In genomic region chr16:57594531-57595031, GRCh38 we compare ENCODE assay signal across 16 cellular contexts. TPM values are rescaled to one million over a fixed set of nuclear protein-coding genes. Genes with fewer than 3 reads are reported as not detected.
DNase-seq lines count a peak whose midpoint lies in the region; ATAC-seq and TF ChIP-seq lines count a peak whose summit lies in the region.
"Had no signal": no experiment of that assay in that cellular context is flagged by ENCODE, and none has a peak within 500 bp of the region (broad histone marks: within the 10 kb centered on the region; RNA-seq: fewer than 3 reads in every experiment).

No MANE protein-coding gene starts in this region.

- POLR2A ChIA-PET in activated CD8-positive, alpha-beta T cell treated with anti-CD3 and anti-CD28 coated beads, Interleukin-2, amount 10 ng/mL, durations not matched to agents 7 days and 5 days (lab: Charles Lee), result interaction anchor here (1.2 to 5.0 kb wide), 3 partner anchors 7 to 53 kb away, joined by 5 to 34 read pairs (median 33); no protein-coding TSS in a partner anchor

- no peak overlapping the region for H3K4me3 Mint-ChIP-seq in activated CD8-positive, alpha-beta memory T cell treated with anti-CD3 and anti-CD28 coated beads, Interleukin-2, amount 10 ng/mL, durations not matched to agents 7 days and 5 days
- H3K4me3 Mint-ChIP-seq in immature natural killer cell, result peak overlapping the region in 4 of 5 donors; percentile 13 to 67 (median 31)
- no peak overlapping the region for H3K4me3 Mint-ChIP-seq in activated CD8-positive, alpha-beta T cell treated with anti-CD3 and anti-CD28 coated beads, Interleukin-2, amount 10 ng/mL, durations not matched to agents 7 days and 5 days

- TF ChIP-seq CTCF in RWPE2 (IDR thresholded peaks at IDR 0.05; ENCODE audit: poor library complexity, severe bottlenecking), result no peak

- no peaks in the 10 kb centered on the region for H3K79me2 ChIP-seq in trophoblast cell (ENCODE audit: control insufficient read depth, insufficient read depth, low read length, poor library complexity)

- H3K36me3 ChIP-seq in RWPE2 (ENCODE audit: low read depth) (no peaks in the 10 kb centered on the region), trophoblast cell (ENCODE audit: control insufficient read depth in 1 of 2, insufficient read depth in 2 of 2, low read length in 2 of 2) (no peaks in the 10 kb centered on the region)

- ATAC-seq in RWPE2 (ENCODE audit: low read depth) (no peak), esophagus mucosa (no peak)
- no peak for ATAC-seq in activated CD8-positive, alpha-beta memory T cell treated with anti-CD3 and anti-CD28 coated beads, Interleukin-2, amount 10 ng/mL, durations not matched to agents 7 days and 5 days
- no peak for ATAC-seq in activated CD8-positive, alpha-beta T cell treated with anti-CD3 and anti-CD28 coated beads, Interleukin-2, amount 10 ng/mL, durations not matched to agents 7 days and 5 days

- CTCF ChIA-PET in activated CD8-positive, alpha-beta memory T cell treated with anti-CD3 and anti-CD28 coated beads, Interleukin-2, amount 10 ng/mL, durations not matched to agents 7 days and 5 days (lab: Charles Lee), result interaction anchor here (5.1 to 27.4 kb wide), 4 partner anchors 6 to 56 kb away, joined by 89 to 559 read pairs (median 220); no protein-coding TSS in a partner anchor
- CTCF ChIA-PET in activated CD8-positive, alpha-beta T cell treated with anti-CD3 and anti-CD28 coated beads, Interleukin-2, amount 10 ng/mL, durations not matched to agents 7 days and 5 days (lab: Charles Lee), result interaction anchor here (1.8 to 7.7 kb wide), 5 partner anchors 7 to 53 kb away, joined by 5 to 179 read pairs (median 107); no protein-coding TSS in a partner anchor

- H3K14ac ChIP-seq in trophoblast cell (ENCODE audit: low read length), result no peak overlapping the region

- no peak overlapping the region for H3K23ac ChIP-seq in trophoblast cell (ENCODE audit: low read length)

- H2AFZ ChIP-seq in trophoblast cell (ENCODE audit: insufficient read depth, low read length, poor library complexity), result no peak overlapping the region
- H2AFZ ChIP-seq: PC-9 had no signal

- no peak overlapping the region for H2AK5ac ChIP-seq in trophoblast cell (ENCODE audit: low read length)

- H3K4me3 ChIP-seq in RWPE2 (ENCODE audit: severe bottlenecking), result no peak overlapping the region
- H3K4me3 ChIP-seq in trophoblast cell (ENCODE audit: low read depth, low read length), result no peak overlapping the region
- H3K4me3 ChIP-seq: PC-9 had no signal

- H3K4me1 ChIP-seq in RWPE2 (ENCODE audit: insufficient read depth, poor library complexity, severe bottlenecking) (peaks cover 14% of the 10 kb centered on the region), trophoblast cell (ENCODE audit: control insufficient read depth in 1 of 2, insufficient read depth in 2 of 2, low read length in 2 of 2) (peaks cover 2 to 3% of the 10 kb centered on the region in 2 experiments)

- H3K36me3 Mint-ChIP-seq in activated CD8-positive, alpha-beta memory T cell treated with anti-CD3 and anti-CD28 coated beads, Interleukin-2, amount 10 ng/mL, durations not matched to agents 7 days and 5 days, result peaks cover 39% of the 10 kb centered on the region
- H3K36me3 Mint-ChIP-seq in immature natural killer cell, result peaks cover 35 to 54% (median 46%) of the 10 kb centered on the region in 3 donors
- peaks cover 61% of the 10 kb centered on the region for H3K36me3 Mint-ChIP-seq in activated CD8-positive, alpha-beta T cell treated with anti-CD3 and anti-CD28 coated beads, Interleukin-2, amount 10 ng/mL, durations not matched to agents 7 days and 5 days (ENCODE audit: low read depth)

- no peak overlapping the region for H4K12ac ChIP-seq in trophoblast cell (ENCODE audit: low read depth, low read length)

- H3K4me2 ChIP-seq in trophoblast cell (ENCODE audit: low read length), result no peak overlapping the region
- H3K4me2 ChIP-seq: PC-9 had no signal

- H3K4me1 Mint-ChIP-seq in activated CD8-positive, alpha-beta memory T cell treated with anti-CD3 and anti-CD28 coated beads, Interleukin-2, amount 10 ng/mL, durations not matched to agents 7 days and 5 days, result peaks cover 68% of the 10 kb centered on the region
- H3K4me1 Mint-ChIP-seq in immature natural killer cell, result peaks cover 77 to 100% of the 10 kb centered on the region in 2 donors
- peaks cover 71% of the 10 kb centered on the region for H3K4me1 Mint-ChIP-seq in activated CD8-positive, alpha-beta T cell treated with anti-CD3 and anti-CD28 coated beads, Interleukin-2, amount 10 ng/mL, durations not matched to agents 7 days and 5 days (ENCODE audit: low read depth)

- H3K27me3 Mint-ChIP-seq in activated CD8-positive, alpha-beta memory T cell treated with anti-CD3 and anti-CD28 coated beads, Interleukin-2, amount 10 ng/mL, durations not matched to agents 7 days and 5 days, result no peaks in the 10 kb centered on the region
- peaks cover 13 to 22% (median 19%) of the 10 kb centered on the region in 3 donors for H3K27me3 Mint-ChIP-seq in immature natural killer cell (ENCODE audit: low read depth in 3 of 3)
- H3K27me3 Mint-ChIP-seq in activated CD8-positive, alpha-beta T cell treated with anti-CD3 and anti-CD28 coated beads, Interleukin-2, amount 10 ng/mL, durations not matched to agents 7 days and 5 days (ENCODE audit: low read depth), result no peaks in the 10 kb centered on the region

- no peaks in the 10 kb centered on the region for H3K79me1 ChIP-seq in trophoblast cell (ENCODE audit: low read length)

- H3K18ac ChIP-seq in trophoblast cell (ENCODE audit: low read length), result no peak overlapping the region

- no peak overlapping the region for H2BK5ac ChIP-seq in trophoblast cell (ENCODE audit: low read depth, low read length, poor library complexity)

- H3K9me3 ChIP-seq in RWPE2 (ENCODE audit: severe bottlenecking), result no peaks in the 10 kb centered on the region
- H3K9me3 ChIP-seq in trophoblast cell (ENCODE audit: insufficient read depth, low read depth, low read length), result peaks cover 2% of the 10 kb centered on the region

- H3K9me3 Mint-ChIP-seq in activated CD8-positive, alpha-beta memory T cell treated with anti-CD3 and anti-CD28 coated beads, Interleukin-2, amount 10 ng/mL, durations not matched to agents 7 days and 5 days (ENCODE audit: low read depth), result peaks cover 9% of the 10 kb centered on the region
- peaks cover 2 to 39% (median 13%) of the 10 kb centered on the region in 6 donors for H3K9me3 Mint-ChIP-seq in immature natural killer cell
- peaks cover 31% of the 10 kb centered on the region for H3K9me3 Mint-ChIP-seq in activated CD8-positive, alpha-beta T cell treated with anti-CD3 and anti-CD28 coated beads, Interleukin-2, amount 10 ng/mL, durations not matched to agents 7 days and 5 days (ENCODE audit: insufficient read depth)

- no CpG with 5 or more reads among the region's 4 CpGs for WGBS in trophoblast cell (ENCODE audit: extremely low coverage, insufficient coverage, insufficient read length)

- H3K9ac ChIP-seq in trophoblast cell (ENCODE audit: low read length), result no peak overlapping the region

- DNase-seq in RWPE2 (ENCODE audit: low spot score) (peak; percentile 15), immature natural killer cell (no peak), trophoblast cell (peak; percentile 81 to 87), NCI-H187 treated with DMSO at 0.1 percent for 48 hours (lab: John Stamatoyannopoulos, UW) (no peak)
- peak; percentile 19 for DNase-seq in activated CD8-positive, alpha-beta memory T cell treated with anti-CD3 and anti-CD28 coated beads, Interleukin-2, amount 10 ng/mL, durations not matched to agents 7 days and 5 days
- no peak for DNase-seq in activated CD8-positive, alpha-beta T cell treated with anti-CD3 and anti-CD28 coated beads, Interleukin-2, amount 10 ng/mL, durations not matched to agents 7 days and 5 days
- DNase-seq: COR-L47, GF-D8, KBM-7, NCI-H1436, NCI-H2081, NCI-H510A treated with DMSO at 0.1 percent for 48 hours, NCI-H82, PC-9 had no signal

- H2BK12ac ChIP-seq in trophoblast cell (ENCODE audit: low read length), result no peak overlapping the region

- no peak overlapping the region for H2BK120ac ChIP-seq in trophoblast cell (ENCODE audit: insufficient read depth, low read length, poor library complexity)

- no peak overlapping the region for H3K27ac ChIP-seq in RWPE2 (ENCODE audit: poor library complexity, severe bottlenecking)
- H3K27ac ChIP-seq in trophoblast cell (ENCODE audit: low read depth, low read length), result no peak overlapping the region
- H3K27ac ChIP-seq: PC-9 had no signal

- H4K91ac ChIP-seq in trophoblast cell (ENCODE audit: low read depth, low read length), result no peak overlapping the region

- H3K27me3 ChIP-seq in RWPE2 (ENCODE audit: insufficient read depth, poor library complexity, severe bottlenecking), result no peaks in the 10 kb centered on the region
- no peaks in the 10 kb centered on the region for H3K27me3 ChIP-seq in trophoblast cell (ENCODE audit: insufficient read depth, low read length)

- no peak overlapping the region for H3K4ac ChIP-seq in trophoblast cell (ENCODE audit: low read depth, low read length)

- no peak overlapping the region for H4K8ac ChIP-seq in trophoblast cell (ENCODE audit: low read depth, low read length)

- peak overlapping the region; percentile 45 for H3K27ac Mint-ChIP-seq in activated CD8-positive, alpha-beta memory T cell treated with anti-CD3 and anti-CD28 coated beads, Interleukin-2, amount 10 ng/mL, durations not matched to agents 7 days and 5 days
- peak overlapping the region; percentile 96 to 100 (median 98) for H3K27ac Mint-ChIP-seq in immature natural killer cell
- H3K27ac Mint-ChIP-seq in activated CD8-positive, alpha-beta T cell treated with anti-CD3 and anti-CD28 coated beads, Interleukin-2, amount 10 ng/mL, durations not matched to agents 7 days and 5 days, result no peak overlapping the region

RNA-seq across cellular contexts. Expression of gene ADGRG1, which starts 33.8 kb away (rescaled TPM):
- 10 to 100 TPM in 1 of 2 experiments, 1 to 10 TPM in 1; 7.3 to 19.9 TPM for total RNA-seq in activated CD8-positive, alpha-beta memory T cell treated with anti-CD3 and anti-CD28 coated beads, Interleukin-2, amount 10 ng/mL, durations not matched to agents 7 days and 5 days
- polyA plus RNA-seq in immature natural killer cell, result 100 to 1,000 TPM; 218 to 784 (median 395) TPM
- polyA plus RNA-seq in trophoblast cell (2013), result 242 and 265 TPM in 2 replicates
- total RNA-seq in esophagus mucosa, result 93.7 TPM
- 1 to 10 TPM; 3.3 to 3.7 TPM for total RNA-seq in activated CD8-positive, alpha-beta T cell treated with anti-CD3 and anti-CD28 coated beads, Interleukin-2, amount 10 ng/mL, durations not matched to agents 7 days and 5 days

RNA-seq across cellular contexts. Expression of gene ADGRG5, which starts 52.1 kb away (rescaled TPM):
- total RNA-seq in activated CD8-positive, alpha-beta memory T cell treated with anti-CD3 and anti-CD28 coated beads, Interleukin-2, amount 10 ng/mL, durations not matched to agents 7 days and 5 days, result 10 to 100 TPM; 34.4 to 47.9 TPM
- 100 to 1,000 TPM in 1 of 3 donors, 10 to 100 TPM in 2; 43.2 to 124 (median 77.4) TPM for polyA plus RNA-seq in immature natural killer cell
- 3.8 and 3.9 TPM in 2 replicates for polyA plus RNA-seq in trophoblast cell (2013)
- total RNA-seq in esophagus mucosa, result 0.44 TPM
- total RNA-seq in activated CD8-positive, alpha-beta T cell treated with anti-CD3 and anti-CD28 coated beads, Interleukin-2, amount 10 ng/mL, durations not matched to agents 7 days and 5 days, result 10 to 100 TPM; 16.0 to 18.1 TPM
- total RNA-seq: Daoy, PC-9 had no signal

RNA-seq across cellular contexts. Expression of gene CCDC102A, which starts 58.2 kb away (rescaled TPM):
- total RNA-seq in activated CD8-positive, alpha-beta memory T cell treated with anti-CD3 and anti-CD28 coated beads, Interleukin-2, amount 10 ng/mL, durations not matched to agents 7 days and 5 days, result 10 to 100 TPM; 19.7 to 20.2 TPM
- polyA plus RNA-seq in immature natural killer cell, result 10 to 100 TPM in 2 of 3 donors, 1 to 10 TPM in 1; 8.8 to 26.4 (median 13.9) TPM
- 7.7 and 8.5 TPM in 2 replicates for polyA plus RNA-seq in trophoblast cell (2013)
- 1.4 TPM for total RNA-seq in esophagus mucosa
- 10 to 100 TPM; 16.3 to 18.2 TPM for total RNA-seq in activated CD8-positive, alpha-beta T cell treated with anti-CD3 and anti-CD28 coated beads, Interleukin-2, amount 10 ng/mL, durations not matched to agents 7 days and 5 days

Comparison
In these comparisons a context has a peak if more than half of its experiments do, and no peak if none do; other contexts are left out.
1. DNase-seq: peak in RWPE2 (single experiment), activated CD8-positive, alpha-beta memory T cell treated with anti-CD3 and anti-CD28 coated beads, Interleukin-2, amount 10 ng/mL, durations not matched to agents 7 days and 5 days (single experiment) and trophoblast cell (2 of 2); none in immature natural killer cell (0 of 3), NCI-H187 treated with DMSO at 0.1 percent for 48 hours (single experiment) and activated CD8-positive, alpha-beta T cell treated with anti-CD3 and anti-CD28 coated beads, Interleukin-2, amount 10 ng/mL, durations not matched to agents 7 days and 5 days (single experiment).
2. H3K4me3 Mint-ChIP-seq: peak in immature natural killer cell (4 of 5); none in activated CD8-positive, alpha-beta memory T cell treated with anti-CD3 and anti-CD28 coated beads, Interleukin-2, amount 10 ng/mL, durations not matched to agents 7 days and 5 days (single experiment) and activated CD8-positive, alpha-beta T cell treated with anti-CD3 and anti-CD28 coated beads, Interleukin-2, amount 10 ng/mL, durations not matched to agents 7 days and 5 days (single experiment).
3. RNA of gene ADGRG5, which starts 52.1 kb away (total RNA-seq): 34.4 to 47.9 TPM in activated CD8-positive, alpha-beta memory T cell treated with anti-CD3 and anti-CD28 coated beads, Interleukin-2, amount 10 ng/mL, durations not matched to agents 7 days and 5 days and 16.0 to 18.1 TPM in activated CD8-positive, alpha-beta T cell treated with anti-CD3 and anti-CD28 coated beads, Interleukin-2, amount 10 ng/mL, durations not matched to agents 7 days and 5 days; 0.44 TPM in esophagus mucosa (single experiment); every median in the first group is over 10 times any median in the second.